ENCODE assay signal across 18 cellular contexts in the genomic region with DNA sequence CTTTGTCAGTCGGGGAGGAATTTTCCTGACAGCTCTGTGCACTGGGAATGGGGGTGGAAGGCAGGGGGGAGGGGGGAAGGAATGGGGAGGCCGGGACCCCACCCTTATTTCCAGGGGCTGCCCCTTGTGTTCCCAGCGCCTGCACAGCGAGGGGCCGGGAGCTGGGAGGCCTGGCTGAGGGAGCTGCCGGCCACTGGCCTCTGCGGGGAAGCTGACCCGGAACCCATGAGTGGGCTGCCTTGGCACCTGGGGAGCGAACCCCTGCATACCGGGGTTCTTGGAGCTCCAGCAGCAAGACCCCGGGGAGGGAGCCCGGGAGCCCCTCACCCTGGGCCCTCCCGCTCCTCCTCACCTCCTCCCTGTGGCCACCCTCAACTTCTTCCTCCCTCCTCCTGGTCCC. TPM values are rescaled to one million over a fixed set of nuclear protein-coding genes. Genes with fewer than 3 reads are reported as not detected.
"Had no signal": no experiment of that assay in that cellular context is flagged by ENCODE, and none has a peak within 500 bp of the region (broad histone marks: within the 10 kb centered on the region; RNA-seq: fewer than 3 reads in every experiment).

No MANE protein-coding gene starts in this region.

- H3K9me3 Mint-ChIP-seq: activated CD4-positive, alpha-beta memory T cell treated with anti-CD3 and anti-CD28 coated beads, Interleukin-2, amount 10 ng/mL, durations not matched to agents 7 days and 5 days; activated naive CD8-positive, alpha-beta T cell treated with anti-CD3 and anti-CD28 coated beads, Interleukin-2, amount 50 U/mL, for 24 hours; activated T-helper 1 cell treated with anti-CD3 and anti-CD28 coated beads, Interleukin-12 subunit alpha, Interleukin-12 subunit beta, Interleukin-2, Interleukin-4 antibody, amounts not matched to agents 30 ng/mL and 10 ng/mL and 1 ng/mL, durations not matched to agents 14 hours and 24 hours and 36 hours; nephron; T-helper 1 cell treated with Interleukin-12 subunit alpha and Interleukin-12 subunit beta and Interleukin-4 antibody, amounts not matched to agents 30 μg/mL and 1 μg/mL, for 36 hours had no signal

- H3K27ac Mint-ChIP-seq: activated CD4-positive, alpha-beta memory T cell treated with anti-CD3 and anti-CD28 coated beads, Interleukin-2, amount 10 ng/mL, durations not matched to agents 7 days and 5 days; activated naive CD8-positive, alpha-beta T cell treated with anti-CD3 and anti-CD28 coated beads, Interleukin-2, amount 50 U/mL, for 24 hours; activated T-helper 1 cell treated with anti-CD3 and anti-CD28 coated beads, Interleukin-12 subunit alpha, Interleukin-12 subunit beta, Interleukin-2, Interleukin-4 antibody, amounts not matched to agents 30 ng/mL and 10 ng/mL and 1 ng/mL, durations not matched to agents 14 hours and 24 hours and 36 hours; nephron; T-helper 1 cell treated with Interleukin-12 subunit alpha and Interleukin-12 subunit beta and Interleukin-4 antibody, amounts not matched to agents 30 μg/mL and 1 μg/mL, for 36 hours had no signal

- H3K4me1 Mint-ChIP-seq: activated CD4-positive, alpha-beta memory T cell treated with anti-CD3 and anti-CD28 coated beads, Interleukin-2, amount 10 ng/mL, durations not matched to agents 7 days and 5 days; activated naive CD8-positive, alpha-beta T cell treated with anti-CD3 and anti-CD28 coated beads, Interleukin-2, amount 50 U/mL, for 24 hours; nephron had no signal

- H3K27me3 Mint-ChIP-seq: activated CD4-positive, alpha-beta memory T cell treated with anti-CD3 and anti-CD28 coated beads, Interleukin-2, amount 10 ng/mL, durations not matched to agents 7 days and 5 days; activated naive CD8-positive, alpha-beta T cell treated with anti-CD3 and anti-CD28 coated beads, Interleukin-2, amount 50 U/mL, for 24 hours had no signal

- H3K4me3 Mint-ChIP-seq: activated CD4-positive, alpha-beta memory T cell treated with anti-CD3 and anti-CD28 coated beads, Interleukin-2, amount 10 ng/mL, durations not matched to agents 7 days and 5 days; activated naive CD8-positive, alpha-beta T cell treated with anti-CD3 and anti-CD28 coated beads, Interleukin-2, amount 50 U/mL, for 24 hours; activated T-helper 1 cell treated with anti-CD3 and anti-CD28 coated beads, Interleukin-12 subunit alpha, Interleukin-12 subunit beta, Interleukin-2, Interleukin-4 antibody, amounts not matched to agents 30 ng/mL and 10 ng/mL and 1 ng/mL, durations not matched to agents 14 hours and 24 hours and 36 hours; nephron; T-helper 1 cell treated with Interleukin-12 subunit alpha and Interleukin-12 subunit beta and Interleukin-4 antibody, amounts not matched to agents 30 μg/mL and 1 μg/mL, for 36 hours had no signal

- DNase-seq: activated CD4-positive, alpha-beta memory T cell treated with anti-CD3 and anti-CD28 coated beads, Interleukin-2, amount 10 ng/mL, durations not matched to agents 7 days and 5 days; activated CD4-positive, alpha-beta T cell treated with anti-CD3 and anti-CD28 coated beads for 4 hours; activated CD4-positive, CD25-positive, alpha-beta regulatory T cell; activated gamma-delta T cell; activated naive CD4-positive, alpha-beta T cell treated with anti-CD3 and anti-CD28 coated beads, Interleukin-2, amount 50 U/mL, for 16 hours; activated naive CD8-positive, alpha-beta T cell treated with anti-CD3 and anti-CD28 coated beads, Interleukin-2, amount 50 U/mL, for 24 hours; kidney; mammary epithelial cell; midbrain; stimulated activated CD4-positive, alpha-beta T cell treated with anti-CD3 and anti-CD28 coated beads, Interleukin-4, amount 100 ng/mL, for 1 hour; stimulated activated naive CD4-positive, alpha-beta T cell treated with Interleukin-2 at 50 U/mL for 16 hours; T1000; upper lobe of right lung had no signal

- ATAC-seq: activated naive CD8-positive, alpha-beta T cell treated with anti-CD3 and anti-CD28 coated beads, Interleukin-2, amount 50 U/mL, for 24 hours; body of pancreas; left lung; upper lobe of right lung had no signal

RNA-seq across cellular contexts. Expression of a gene that starts 3.5 kb away (rescaled TPM):
- total RNA-seq: activated CD4-positive, alpha-beta memory T cell treated with anti-CD3 and anti-CD28 coated beads, Interleukin-2, amount 10 ng/mL, durations not matched to agents 7 days and 5 days; activated T-helper 1 cell treated with anti-CD3 and anti-CD28 coated beads, Interleukin-12 subunit alpha, Interleukin-12 subunit beta, Interleukin-2, Interleukin-4 antibody, amounts not matched to agents 30 ng/mL and 10 ng/mL and 1 ng/mL, durations not matched to agents 14 hours and 24 hours and 36 hours had no signal
